1 cellular context compared by ENCODE assay signal in the genomic region with DNA sequence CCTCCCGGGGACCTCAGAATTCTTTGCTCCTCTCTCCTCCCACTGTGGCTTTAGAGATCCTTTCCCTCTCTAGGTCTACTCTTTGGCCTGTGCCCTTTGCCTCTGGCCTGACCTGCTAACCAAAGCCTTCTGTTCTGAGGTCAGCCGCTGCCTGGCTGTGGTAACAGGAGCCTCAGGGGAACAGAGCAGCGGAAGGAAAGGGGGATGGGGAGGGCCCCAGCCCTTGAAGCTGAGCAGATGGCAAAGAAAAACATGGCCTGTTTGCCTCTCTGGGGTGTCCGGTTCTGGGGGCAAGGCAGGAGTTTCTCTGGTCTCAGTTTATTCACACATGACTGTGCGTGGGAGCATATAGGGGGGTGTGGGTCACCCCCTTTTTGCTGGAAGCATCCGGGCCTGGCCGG.
TF ChIP-seq lines count a peak whose summit lies in the region.

No MANE protein-coding gene starts in this region.

TF ChIP-seq in HepG2, 621 proteins besides CTCF, POLR2A, EP300 and RAD21 (continued from another document and continues in another):
- TF ChIP-seq, protein P1, sequence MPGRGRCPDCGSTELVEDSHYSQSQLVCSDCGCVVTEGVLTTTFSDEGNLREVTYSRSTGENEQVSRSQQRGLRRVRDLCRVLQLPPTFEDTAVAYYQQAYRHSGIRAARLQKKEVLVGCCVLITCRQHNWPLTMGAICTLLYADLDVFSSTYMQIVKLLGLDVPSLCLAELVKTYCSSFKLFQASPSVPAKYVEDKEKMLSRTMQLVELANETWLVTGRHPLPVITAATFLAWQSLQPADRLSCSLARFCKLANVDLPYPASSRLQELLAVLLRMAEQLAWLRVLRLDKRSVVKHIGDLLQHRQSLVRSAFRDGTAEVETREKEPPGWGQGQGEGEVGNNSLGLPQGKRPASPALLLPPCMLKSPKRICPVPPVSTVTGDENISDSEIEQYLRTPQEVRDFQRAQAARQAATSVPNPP (CRISPR knock-in tag; IDR thresholded peaks at IDR 0.05), result no peak
- TF ChIP-seq SRSF4 (IDR thresholded peaks at IDR 0.05; ENCODE audit: low read depth, low read length, poor library complexity, severe bottlenecking) (no peak), ZNF282 (IDR thresholded peaks at IDR 0.05; ENCODE audit: partially characterized antibody) (no peak), ZNF33B (CRISPR knock-in tag; IDR thresholded peaks at IDR 0.05) (no peak), ZNF589 (CRISPR knock-in tag; conservative IDR thresholded peaks at IDR 0.05) (no peak), PCBP1 (IDR thresholded peaks at IDR 0.05; ENCODE audit: borderline replicate concordance, low read depth, low read length) (no peak), SYNCRIP (IDR thresholded peaks at IDR 0.05; ENCODE audit: insufficient read depth, low read depth, low read length) (no peak), POLR2G (IDR thresholded peaks at IDR 0.05; ENCODE audit: low read depth, low read length) (peak; percentile 54; the same call in 1 of the 2 replicates), HES4 (CRISPR knock-in tag; IDR thresholded peaks at IDR 0.05; ENCODE audit: borderline replicate concordance) (no peak), SALL2 (CRISPR knock-in tag; IDR thresholded peaks at IDR 0.05) (no peak), MED8 (CRISPR knock-in tag; IDR thresholded peaks at IDR 0.05; ENCODE audit: insufficient replicate concordance) (peak; percentile 51), ZNF44 (CRISPR knock-in tag; IDR thresholded peaks at IDR 0.05) (no peak), CREB1 (IDR thresholded peaks at IDR 0.05) (no peak), CREB1 (CRISPR knock-in tag; IDR thresholded peaks at IDR 0.05) (no peak), GTF2F1 (IDR thresholded peaks at IDR 0.05; ENCODE audit: low read length) (no peak), PAX8 (CRISPR knock-in tag; IDR thresholded peaks at IDR 0.05; ENCODE audit: borderline replicate concordance) (no peak), POLR2AphosphoS2 (IDR thresholded peaks at IDR 0.05; ENCODE audit: low read depth, low read length) (no peak), NR2F2 (IDR thresholded peaks at IDR 0.05; ENCODE audit: borderline replicate concordance, low read depth) (peak; percentile 97), BHLHE40 (IDR thresholded peaks at IDR 0.05; ENCODE audit: low read length) (no peak; the same call in 1 of the 2 replicates), SMARCC2 (IDR thresholded peaks at IDR 0.05) (no peak), NBN (conservative IDR thresholded peaks at IDR 0.05) (no peak), DPF2 (CRISPR knock-in tag; IDR thresholded peaks at IDR 0.05; ENCODE audit: borderline replicate concordance, low read depth) (peak; percentile 93), ZSCAN21 (CRISPR knock-in tag; IDR thresholded peaks at IDR 0.05; ENCODE audit: borderline replicate concordance) (no peak), SP2 (CRISPR knock-in tag; IDR thresholded peaks at IDR 0.05) (no peak), YY1 (IDR thresholded peaks at IDR 0.05; ENCODE audit: insufficient read depth, insufficient replicate concordance, low read depth, low read length) (peak; percentile 65), NFKB2 (CRISPR knock-in tag; IDR thresholded peaks at IDR 0.05; ENCODE audit: borderline replicate concordance) (no peak), ZKSCAN1 (IDR thresholded peaks at IDR 0.05; ENCODE audit: low read length) (no peak), NR2F1 (CRISPR knock-in tag; IDR thresholded peaks at IDR 0.05) (peak; percentile 86 to 95), ELF4 (CRISPR knock-in tag; IDR thresholded peaks at IDR 0.05; ENCODE audit: borderline replicate concordance) (no peak), KDM6A (CRISPR knock-in tag; IDR thresholded peaks at IDR 0.05; ENCODE audit: low read depth) (peak; percentile 93), ZNF30 (CRISPR knock-in tag; IDR thresholded peaks at IDR 0.05) (no peak), CHCHD3 (CRISPR knock-in tag; IDR thresholded peaks at IDR 0.05) (no peak), MZF1 (CRISPR knock-in tag; IDR thresholded peaks at IDR 0.05; ENCODE audit: borderline replicate concordance) (no peak)
- TF ChIP-seq, protein P2, sequence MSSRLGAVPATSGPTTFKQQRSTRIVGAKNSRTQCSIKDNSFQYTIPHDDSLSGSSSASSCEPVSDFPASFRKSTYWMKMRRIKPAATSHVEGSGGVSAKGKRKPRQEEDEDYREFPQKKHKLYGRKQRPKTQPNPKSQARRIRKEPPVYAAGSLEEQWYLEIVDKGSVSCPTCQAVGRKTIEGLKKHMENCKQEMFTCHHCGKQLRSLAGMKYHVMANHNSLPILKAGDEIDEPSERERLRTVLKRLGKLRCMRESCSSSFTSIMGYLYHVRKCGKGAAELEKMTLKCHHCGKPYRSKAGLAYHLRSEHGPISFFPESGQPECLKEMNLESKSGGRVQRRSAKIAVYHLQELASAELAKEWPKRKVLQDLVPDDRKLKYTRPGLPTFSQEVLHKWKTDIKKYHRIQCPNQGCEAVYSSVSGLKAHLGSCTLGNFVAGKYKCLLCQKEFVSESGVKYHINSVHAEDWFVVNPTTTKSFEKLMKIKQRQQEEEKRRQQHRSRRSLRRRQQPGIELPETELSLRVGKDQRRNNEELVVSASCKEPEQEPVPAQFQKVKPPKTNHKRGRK (CRISPR knock-in tag; IDR thresholded peaks at IDR 0.05), result no peak
- TF ChIP-seq, protein P3, sequence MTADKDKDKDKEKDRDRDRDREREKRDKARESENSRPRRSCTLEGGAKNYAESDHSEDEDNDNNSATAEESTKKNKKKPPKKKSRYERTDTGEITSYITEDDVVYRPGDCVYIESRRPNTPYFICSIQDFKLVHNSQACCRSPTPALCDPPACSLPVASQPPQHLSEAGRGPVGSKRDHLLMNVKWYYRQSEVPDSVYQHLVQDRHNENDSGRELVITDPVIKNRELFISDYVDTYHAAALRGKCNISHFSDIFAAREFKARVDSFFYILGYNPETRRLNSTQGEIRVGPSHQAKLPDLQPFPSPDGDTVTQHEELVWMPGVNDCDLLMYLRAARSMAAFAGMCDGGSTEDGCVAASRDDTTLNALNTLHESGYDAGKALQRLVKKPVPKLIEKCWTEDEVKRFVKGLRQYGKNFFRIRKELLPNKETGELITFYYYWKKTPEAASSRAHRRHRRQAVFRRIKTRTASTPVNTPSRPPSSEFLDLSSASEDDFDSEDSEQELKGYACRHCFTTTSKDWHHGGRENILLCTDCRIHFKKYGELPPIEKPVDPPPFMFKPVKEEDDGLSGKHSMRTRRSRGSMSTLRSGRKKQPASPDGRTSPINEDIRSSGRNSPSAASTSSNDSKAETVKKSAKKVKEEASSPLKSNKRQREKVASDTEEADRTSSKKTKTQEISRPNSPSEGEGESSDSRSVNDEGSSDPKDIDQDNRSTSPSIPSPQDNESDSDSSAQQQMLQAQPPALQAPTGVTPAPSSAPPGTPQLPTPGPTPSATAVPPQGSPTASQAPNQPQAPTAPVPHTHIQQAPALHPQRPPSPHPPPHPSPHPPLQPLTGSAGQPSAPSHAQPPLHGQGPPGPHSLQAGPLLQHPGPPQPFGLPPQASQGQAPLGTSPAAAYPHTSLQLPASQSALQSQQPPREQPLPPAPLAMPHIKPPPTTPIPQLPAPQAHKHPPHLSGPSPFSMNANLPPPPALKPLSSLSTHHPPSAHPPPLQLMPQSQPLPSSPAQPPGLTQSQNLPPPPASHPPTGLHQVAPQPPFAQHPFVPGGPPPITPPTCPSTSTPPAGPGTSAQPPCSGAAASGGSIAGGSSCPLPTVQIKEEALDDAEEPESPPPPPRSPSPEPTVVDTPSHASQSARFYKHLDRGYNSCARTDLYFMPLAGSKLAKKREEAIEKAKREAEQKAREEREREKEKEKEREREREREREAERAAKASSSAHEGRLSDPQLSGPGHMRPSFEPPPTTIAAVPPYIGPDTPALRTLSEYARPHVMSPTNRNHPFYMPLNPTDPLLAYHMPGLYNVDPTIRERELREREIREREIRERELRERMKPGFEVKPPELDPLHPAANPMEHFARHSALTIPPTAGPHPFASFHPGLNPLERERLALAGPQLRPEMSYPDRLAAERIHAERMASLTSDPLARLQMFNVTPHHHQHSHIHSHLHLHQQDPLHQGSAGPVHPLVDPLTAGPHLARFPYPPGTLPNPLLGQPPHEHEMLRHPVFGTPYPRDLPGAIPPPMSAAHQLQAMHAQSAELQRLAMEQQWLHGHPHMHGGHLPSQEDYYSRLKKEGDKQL (CRISPR knock-in tag; IDR thresholded peaks at IDR 0.05; ENCODE audit: low read depth), result no peak
- TF ChIP-seq, protein P4, sequence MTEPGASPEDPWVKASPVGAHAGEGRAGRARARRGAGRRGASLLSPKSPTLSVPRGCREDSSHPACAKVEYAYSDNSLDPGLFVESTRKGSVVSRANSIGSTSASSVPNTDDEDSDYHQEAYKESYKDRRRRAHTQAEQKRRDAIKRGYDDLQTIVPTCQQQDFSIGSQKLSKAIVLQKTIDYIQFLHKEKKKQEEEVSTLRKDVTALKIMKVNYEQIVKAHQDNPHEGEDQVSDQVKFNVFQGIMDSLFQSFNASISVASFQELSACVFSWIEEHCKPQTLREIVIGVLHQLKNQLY (CRISPR knock-in tag; IDR thresholded peaks at IDR 0.05), result peak; percentile 67
- TF ChIP-seq, protein P5, sequence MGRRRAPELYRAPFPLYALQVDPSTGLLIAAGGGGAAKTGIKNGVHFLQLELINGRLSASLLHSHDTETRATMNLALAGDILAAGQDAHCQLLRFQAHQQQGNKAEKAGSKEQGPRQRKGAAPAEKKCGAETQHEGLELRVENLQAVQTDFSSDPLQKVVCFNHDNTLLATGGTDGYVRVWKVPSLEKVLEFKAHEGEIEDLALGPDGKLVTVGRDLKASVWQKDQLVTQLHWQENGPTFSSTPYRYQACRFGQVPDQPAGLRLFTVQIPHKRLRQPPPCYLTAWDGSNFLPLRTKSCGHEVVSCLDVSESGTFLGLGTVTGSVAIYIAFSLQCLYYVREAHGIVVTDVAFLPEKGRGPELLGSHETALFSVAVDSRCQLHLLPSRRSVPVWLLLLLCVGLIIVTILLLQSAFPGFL (CRISPR knock-in tag; IDR thresholded peaks at IDR 0.05), result no peak
- TF ChIP-seq, protein P6, sequence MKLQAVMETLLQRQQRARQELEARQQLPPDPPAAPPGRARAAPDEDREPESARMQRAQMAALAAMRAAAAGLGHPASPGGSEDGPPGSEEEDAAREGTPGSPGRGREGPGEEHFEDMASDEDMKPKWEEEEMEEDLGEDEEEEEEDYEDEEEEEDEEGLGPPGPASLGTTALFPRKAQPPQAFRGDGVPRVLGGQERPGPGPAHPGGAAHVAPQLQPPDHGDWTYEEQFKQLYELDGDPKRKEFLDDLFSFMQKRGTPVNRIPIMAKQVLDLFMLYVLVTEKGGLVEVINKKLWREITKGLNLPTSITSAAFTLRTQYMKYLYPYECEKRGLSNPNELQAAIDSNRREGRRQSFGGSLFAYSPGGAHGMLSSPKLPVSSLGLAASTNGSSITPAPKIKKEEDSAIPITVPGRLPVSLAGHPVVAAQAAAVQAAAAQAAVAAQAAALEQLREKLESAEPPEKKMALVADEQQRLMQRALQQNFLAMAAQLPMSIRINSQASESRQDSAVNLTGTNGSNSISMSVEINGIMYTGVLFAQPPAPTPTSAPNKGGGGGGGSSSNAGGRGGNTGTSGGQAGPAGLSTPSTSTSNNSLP (IDR thresholded peaks at IDR 0.05; ENCODE audit: low read depth, low read length), result no peak
- TF ChIP-seq, protein P7, sequence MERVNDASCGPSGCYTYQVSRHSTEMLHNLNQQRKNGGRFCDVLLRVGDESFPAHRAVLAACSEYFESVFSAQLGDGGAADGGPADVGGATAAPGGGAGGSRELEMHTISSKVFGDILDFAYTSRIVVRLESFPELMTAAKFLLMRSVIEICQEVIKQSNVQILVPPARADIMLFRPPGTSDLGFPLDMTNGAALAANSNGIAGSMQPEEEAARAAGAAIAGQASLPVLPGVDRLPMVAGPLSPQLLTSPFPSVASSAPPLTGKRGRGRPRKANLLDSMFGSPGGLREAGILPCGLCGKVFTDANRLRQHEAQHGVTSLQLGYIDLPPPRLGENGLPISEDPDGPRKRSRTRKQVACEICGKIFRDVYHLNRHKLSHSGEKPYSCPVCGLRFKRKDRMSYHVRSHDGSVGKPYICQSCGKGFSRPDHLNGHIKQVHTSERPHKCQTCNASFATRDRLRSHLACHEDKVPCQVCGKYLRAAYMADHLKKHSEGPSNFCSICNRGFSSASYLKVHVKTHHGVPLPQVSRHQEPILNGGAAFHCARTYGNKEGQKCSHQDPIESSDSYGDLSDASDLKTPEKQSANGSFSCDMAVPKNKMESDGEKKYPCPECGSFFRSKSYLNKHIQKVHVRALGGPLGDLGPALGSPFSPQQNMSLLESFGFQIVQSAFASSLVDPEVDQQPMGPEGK (CRISPR knock-in tag; IDR thresholded peaks at IDR 0.05), result peak; percentile 89
- TF ChIP-seq, protein P8, sequence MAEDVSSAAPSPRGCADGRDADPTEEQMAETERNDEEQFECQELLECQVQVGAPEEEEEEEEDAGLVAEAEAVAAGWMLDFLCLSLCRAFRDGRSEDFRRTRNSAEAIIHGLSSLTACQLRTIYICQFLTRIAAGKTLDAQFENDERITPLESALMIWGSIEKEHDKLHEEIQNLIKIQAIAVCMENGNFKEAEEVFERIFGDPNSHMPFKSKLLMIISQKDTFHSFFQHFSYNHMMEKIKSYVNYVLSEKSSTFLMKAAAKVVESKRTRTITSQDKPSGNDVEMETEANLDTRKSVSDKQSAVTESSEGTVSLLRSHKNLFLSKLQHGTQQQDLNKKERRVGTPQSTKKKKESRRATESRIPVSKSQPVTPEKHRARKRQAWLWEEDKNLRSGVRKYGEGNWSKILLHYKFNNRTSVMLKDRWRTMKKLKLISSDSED (CRISPR knock-in tag; IDR thresholded peaks at IDR 0.05), result no peak
- TF ChIP-seq, protein P9, sequence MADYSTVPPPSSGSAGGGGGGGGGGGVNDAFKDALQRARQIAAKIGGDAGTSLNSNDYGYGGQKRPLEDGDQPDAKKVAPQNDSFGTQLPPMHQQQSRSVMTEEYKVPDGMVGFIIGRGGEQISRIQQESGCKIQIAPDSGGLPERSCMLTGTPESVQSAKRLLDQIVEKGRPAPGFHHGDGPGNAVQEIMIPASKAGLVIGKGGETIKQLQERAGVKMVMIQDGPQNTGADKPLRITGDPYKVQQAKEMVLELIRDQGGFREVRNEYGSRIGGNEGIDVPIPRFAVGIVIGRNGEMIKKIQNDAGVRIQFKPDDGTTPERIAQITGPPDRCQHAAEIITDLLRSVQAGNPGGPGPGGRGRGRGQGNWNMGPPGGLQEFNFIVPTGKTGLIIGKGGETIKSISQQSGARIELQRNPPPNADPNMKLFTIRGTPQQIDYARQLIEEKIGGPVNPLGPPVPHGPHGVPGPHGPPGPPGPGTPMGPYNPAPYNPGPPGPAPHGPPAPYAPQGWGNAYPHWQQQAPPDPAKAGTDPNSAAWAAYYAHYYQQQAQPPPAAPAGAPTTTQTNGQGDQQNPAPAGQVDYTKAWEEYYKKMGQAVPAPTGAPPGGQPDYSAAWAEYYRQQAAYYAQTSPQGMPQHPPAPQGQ (CRISPR knock-in tag; IDR thresholded peaks at IDR 0.05; ENCODE audit: borderline replicate concordance), result no peak
- TF ChIP-seq, protein P10, sequence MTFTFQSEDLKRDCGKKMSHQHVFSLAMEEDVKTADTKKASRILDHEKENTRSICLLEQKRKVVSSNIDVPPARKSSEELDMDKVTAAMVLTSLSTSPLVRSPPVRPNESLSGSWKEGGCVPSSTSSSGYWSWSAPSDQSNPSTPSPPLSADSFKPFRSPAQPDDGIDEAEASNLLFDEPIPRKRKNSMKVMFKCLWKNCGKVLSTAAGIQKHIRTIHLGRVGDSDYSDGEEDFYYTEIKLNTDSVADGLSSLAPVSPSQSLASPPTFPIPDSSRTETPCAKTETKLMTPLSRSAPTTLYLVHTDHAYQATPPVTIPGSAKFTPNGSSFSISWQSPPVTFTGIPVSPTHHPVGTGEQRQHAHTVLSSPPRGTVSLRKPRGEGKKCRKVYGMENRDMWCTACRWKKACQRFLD (CRISPR knock-in tag; IDR thresholded peaks at IDR 0.05; ENCODE audit: borderline replicate concordance), result no peak
